17 cellular contexts compared by ENCODE assay signal in the genomic region with DNA sequence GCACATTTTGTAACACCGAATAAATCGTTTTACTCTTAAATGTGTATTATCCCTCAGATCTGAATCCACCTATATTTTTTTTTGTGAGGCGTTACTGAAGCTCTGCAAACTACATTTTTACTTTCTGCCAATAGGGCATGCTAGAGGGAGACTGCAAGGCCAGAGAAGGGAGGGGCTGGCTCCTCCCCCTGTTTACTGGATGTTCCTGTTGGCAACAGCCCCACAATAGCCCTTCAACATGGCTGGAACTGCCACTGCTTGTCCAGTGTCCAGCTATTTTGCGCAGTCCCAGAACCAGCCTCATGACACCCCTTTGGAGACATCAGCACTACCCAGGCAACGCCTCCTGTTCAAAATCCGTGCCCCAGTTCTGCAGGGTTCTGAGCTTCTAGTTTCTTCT.
DNase-seq lines count a peak whose midpoint lies in the region; ATAC-seq and TF ChIP-seq lines count a peak whose summit lies in the region.
"Had no signal": no experiment of that assay in that cellular context is flagged by ENCODE, and none has a peak within 500 bp of the region (broad histone marks: within the 10 kb centered on the region; RNA-seq: fewer than 3 reads in every experiment).

No MANE protein-coding gene starts in this region.

- no peaks in the 10 kb centered on the region for H3K9me3 ChIP-seq in BLaER1
- H3K9me3 ChIP-seq in WERI-Rb-1 (ENCODE audit: severe bottlenecking), result no peaks in the 10 kb centered on the region
- no peaks in the 10 kb centered on the region for H3K9me3 ChIP-seq in osteoblast (ENCODE audit: low read depth, low read length)
- H3K9me3 ChIP-seq: gastrocnemius medialis had no signal

- H3K4me1 ChIP-seq in BLaER1 (peaks cover 13% of the 10 kb centered on the region), osteoblast (ENCODE audit: insufficient read depth, low read length) (no peaks in the 10 kb centered on the region)
- H3K4me1 ChIP-seq: gastrocnemius medialis had no signal

- H2AFZ ChIP-seq in osteoblast (ENCODE audit: low read length), result no peak overlapping the region

- H3K4me3 ChIP-seq in BLaER1 (no peak overlapping the region), LNCaP clone FGC (ENCODE audit: low read depth, low read length) (no peak overlapping the region), WERI-Rb-1 (ENCODE audit: low read depth, low read length) (no peak overlapping the region), coronary artery (no peak overlapping the region), osteoblast (ENCODE audit: insufficient read depth, low read length) (no peak overlapping the region)
- H3K4me3 ChIP-seq: gastrocnemius medialis had no signal

- H4K20me1 ChIP-seq in BLaER1 (no peaks in the 10 kb centered on the region), osteoblast (ENCODE audit: insufficient read depth, low read length) (no peaks in the 10 kb centered on the region)

- H3K4me2 ChIP-seq in BLaER1, result peak overlapping the region; percentile 47
- H3K4me2 ChIP-seq in osteoblast (ENCODE audit: insufficient read depth, low read length), result no peak overlapping the region

- TF ChIP-seq CTCF in LNCaP clone FGC (IDR thresholded peaks at IDR 0.05; ENCODE audit: control insufficient read depth, extremely low read depth, insufficient read depth) (peak; percentile 19; the same call in 1 of the 2 replicates), WERI-Rb-1 (IDR thresholded peaks at IDR 0.05; ENCODE audit: low read depth, low read length) (no peak), coronary artery (IDR thresholded peaks at IDR 0.05) (no peak), osteoblast (IDR thresholded peaks at IDR 0.05; ENCODE audit: extremely low read depth, low read depth, low read length) (no peak)

- no peaks in the 10 kb centered on the region for H3K36me3 ChIP-seq in BLaER1
- H3K36me3 ChIP-seq in WERI-Rb-1, result no peaks in the 10 kb centered on the region
- no peaks in the 10 kb centered on the region for H3K36me3 ChIP-seq in osteoblast (ENCODE audit: insufficient read depth, low read length)
- H3K36me3 ChIP-seq: gastrocnemius medialis had no signal

- no peaks in the 10 kb centered on the region for H3K27me3 ChIP-seq in BLaER1
- H3K27me3 ChIP-seq in WERI-Rb-1 (ENCODE audit: insufficient read depth, low read depth, severe bottlenecking), result no peaks in the 10 kb centered on the region
- no peaks in the 10 kb centered on the region for H3K27me3 ChIP-seq in osteoblast (ENCODE audit: insufficient read depth, low read length)
- H3K27me3 ChIP-seq: gastrocnemius medialis had no signal

- H3K9ac ChIP-seq in BLaER1, result no peak overlapping the region

- DNase-seq in LNCaP clone FGC (ENCODE audit: low read depth) (no peak), WERI-Rb-1 (peak; percentile 26), iPS-NIHi11 (ENCODE audit: low spot score) (peak; percentile 74), coronary artery (ENCODE audit: low spot score) (no peak), osteoblast (ENCODE audit: insufficient read length, low spot score, missing footprints) (no peak), amniotic stem cell (lab: John Stamatoyannopoulos, UW) (no peak)
- DNase-seq: activated CD4-positive, alpha-beta memory T cell treated with anti-CD3 and anti-CD28 coated beads for 36 hours; gastrocnemius medialis; KG1; left ventricle myocardium superior; nephron progenitor cell; stimulated activated naive CD8-positive, alpha-beta T cell treated with anti-CD3 and anti-CD28 coated beads, Interleukin-15, amount 100 ng/mL, for 72 hours; T1000 had no signal

- H3K79me2 ChIP-seq in osteoblast (ENCODE audit: insufficient read depth, low read length), result no peaks in the 10 kb centered on the region

- no peak for ATAC-seq in esophagus mucosa
- ATAC-seq: activated T-helper 17 cell treated with anti-CD3 and anti-CD28 coated beads, Interleukin-2, amount 50 U/mL, for 72 hours; gastrocnemius medialis; left ventricle myocardium superior; stimulated activated naive CD8-positive, alpha-beta T cell treated with anti-CD3 and anti-CD28 coated beads, Interleukin-15, amount 100 ng/mL, for 72 hours had no signal

- H3K27ac ChIP-seq in BLaER1, result no peak overlapping the region
- no peak overlapping the region for H3K27ac ChIP-seq in WERI-Rb-1
- H3K27ac ChIP-seq in coronary artery, result no peak overlapping the region
- H3K27ac ChIP-seq in osteoblast (ENCODE audit: low read depth, low read length), result no peak overlapping the region
- H3K27ac ChIP-seq: C4-2B, gastrocnemius medialis had no signal

Comparison
In these comparisons a context has a peak if more than half of its experiments do, and no peak if none do; other contexts are left out.
1. DNase-seq: peak in WERI-Rb-1 (single experiment) and iPS-NIHi11 (single experiment); none in LNCaP clone FGC (single experiment), coronary artery (single experiment), osteoblast (single experiment) and amniotic stem cell (single experiment).